In the genomic region with DNA sequence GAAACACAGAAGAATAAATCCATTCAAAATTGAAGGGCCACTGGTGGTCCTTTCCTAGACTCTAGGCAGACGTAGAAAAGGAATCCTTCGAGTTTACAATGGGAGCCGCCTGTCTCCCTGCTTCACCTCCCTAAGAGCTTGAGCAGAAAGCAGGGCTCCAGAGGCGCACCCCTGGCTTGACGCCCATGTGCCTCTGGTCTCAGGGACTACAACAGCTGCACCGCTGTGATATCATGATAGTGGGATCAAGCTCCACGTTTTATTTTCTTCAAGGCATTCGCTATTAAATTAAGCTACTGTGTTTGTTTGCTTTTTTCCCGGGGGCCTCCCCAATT, we compare ENCODE assay signal across 8 cellular contexts. TPM values are rescaled to one million over a fixed set of nuclear protein-coding genes. Genes with fewer than 3 reads are reported as not detected.
A peak's percentile ranks its signal among the peaks of the same experiment; 100 is the strongest.
DNase-seq lines count a peak whose midpoint lies in the region; ATAC-seq and TF ChIP-seq lines count a peak whose summit lies in the region.

No MANE protein-coding gene starts in this region.

- H3K36me3 ChIP-seq in skeletal muscle tissue (ENCODE audit: control insufficient read depth in 3 of 3, insufficient read depth in 3 of 3, low read length in 3 of 3) = peaks cover 41 to 44% (median 43%) of the 10 kb centered on the region in 3 donors

- H3K27me3 Mint-ChIP-seq in H9 (ENCODE audit: low read depth) (no peaks in the 10 kb centered on the region; the same call in 1 of the 2 replicates), T-helper 17 cell (no peaks in the 10 kb centered on the region)

- no peak overlapping the region for H2AFZ ChIP-seq in H9 (ENCODE audit: low read length)

- H3K14ac ChIP-seq in H9 (ENCODE audit: insufficient read depth, low read length) = no peak overlapping the region

- TF ChIP-seq CTCF in H9 (conservative IDR thresholded peaks at IDR 0.05) (no peak), foreskin keratinocyte (conservative IDR thresholded peaks at IDR 0.05) (no peak), GM20000 (IDR thresholded peaks at IDR 0.05; ENCODE audit: extremely low read depth, missing control alignments) (no peak)

- no peak overlapping the region for H2BK15ac ChIP-seq in H9 (ENCODE audit: low read depth, low read length)

- peak overlapping the region; percentile 76 for H3K4me2 ChIP-seq in H9 (ENCODE audit: insufficient read depth, insufficient read length, low read length)

- H3K23me2 ChIP-seq in H9 (ENCODE audit: insufficient read length, low read depth, low read length, poor library complexity, severe bottlenecking) = peaks cover 8% of the 10 kb centered on the region

- no peaks in the 10 kb centered on the region for H3K27me3 ChIP-seq in H9 (ENCODE audit: insufficient read depth, low read length)
- H3K27me3 ChIP-seq in foreskin keratinocyte = no peaks in the 10 kb centered on the region
- H3K27me3 ChIP-seq in skeletal muscle tissue (ENCODE audit: control insufficient read depth in 3 of 3, insufficient read depth in 3 of 3, low read length in 3 of 3) = no peaks in the 10 kb centered on the region

- no peak overlapping the region for H2AK5ac ChIP-seq in H9 (ENCODE audit: insufficient read length, low read length)

- no peak overlapping the region for H2BK12ac ChIP-seq in H9 (ENCODE audit: insufficient read length, low read depth, low read length)

- H3K9ac ChIP-seq in H9 (ENCODE audit: extremely low read depth, insufficient read length, low read length) (peak overlapping the region; percentile 92), skeletal muscle tissue (ENCODE audit: low read depth in 1 of 3, low read length in 3 of 3) (peak overlapping the region; percentile 82 to 94 (median 93))

- H3K36me3 Mint-ChIP-seq in H9 (ENCODE audit: insufficient read depth in 1 of 3, low read depth in 3 of 3) (peaks cover 41 to 60% (median 44%) of the 10 kb centered on the region in 3 experiments), T-helper 17 cell (ENCODE audit: low read depth) (peaks cover 5% of the 10 kb centered on the region)

- H3K4ac ChIP-seq in H9 (ENCODE audit: low read depth, low read length) = no peak overlapping the region

- H4K91ac ChIP-seq in H9 (ENCODE audit: insufficient read length, low read depth, low read length) = no peak overlapping the region

- H3K27ac Mint-ChIP-seq in H9 (peak overlapping the region in 2 of 3 experiments; percentile 77 to 83; a peak in 5 of 7 replicates), T-helper 17 cell (peak overlapping the region; percentile 95)

- no peak overlapping the region for H4K5ac ChIP-seq in H9 (ENCODE audit: insufficient read length, low read depth, low read length)

- no peak overlapping the region for H3T11ph ChIP-seq in H9 (ENCODE audit: low read length)

- no peak overlapping the region for H2BK120ac ChIP-seq in H9 (ENCODE audit: low read depth, low read length, poor library complexity, severe bottlenecking)

- H3K18ac ChIP-seq in H9 (ENCODE audit: insufficient read length, low read depth, low read length) = no peak overlapping the region

- H3K27ac ChIP-seq in H9 (ENCODE audit: insufficient read length, low read depth, low read length) (no peak overlapping the region), foreskin keratinocyte (peak overlapping the region; percentile 61), skeletal muscle tissue (ENCODE audit: low read depth, low read length) (peak overlapping the region; percentile 80)

- H3K79me1 ChIP-seq in H9 (ENCODE audit: insufficient read depth, low read depth, low read length, poor library complexity, severe bottlenecking) = peaks cover 9% of the 10 kb centered on the region

- no peak overlapping the region for H2BK5ac ChIP-seq in H9 (ENCODE audit: insufficient read length, low read length)

- H2BK20ac ChIP-seq in H9 (ENCODE audit: low read depth, low read length, poor library complexity, severe bottlenecking) = no peak overlapping the region

- H3K9me3 ChIP-seq in H9 (ENCODE audit: control insufficient read depth, low read depth, low read length) (no peaks in the 10 kb centered on the region), T-helper 17 cell (ENCODE audit: control insufficient read depth, low read length, poor library complexity, severe bottlenecking) (no peaks in the 10 kb centered on the region), skeletal muscle tissue (ENCODE audit: control insufficient read depth in 3 of 3, low read length in 3 of 3) (no peaks in the 10 kb centered on the region)

- H3K9me3 Mint-ChIP-seq in H9 = no peaks in the 10 kb centered on the region

- peaks cover 9% of the 10 kb centered on the region; the same call in 1 of the 2 replicates for H3K79me2 ChIP-seq in H9 (ENCODE audit: insufficient read depth, low read length)

- no peak overlapping the region for H4K8ac ChIP-seq in H9 (replicated peaks; ENCODE audit: insufficient read length, low read depth, low read length)

- H3K4me1 ChIP-seq in H9 (ENCODE audit: insufficient read depth, low read length) = no peaks in the 10 kb centered on the region; the same call in 1 of the 2 replicates
- no peaks in the 10 kb centered on the region for H3K4me1 ChIP-seq in foreskin keratinocyte
- H3K4me1 ChIP-seq in skeletal muscle tissue (ENCODE audit: control insufficient read depth in 3 of 3, insufficient read depth in 3 of 3, low read length in 3 of 3) = peaks cover 17 to 23% (median 22%) of the 10 kb centered on the region in 3 donors

- H3K56ac ChIP-seq in H9 (ENCODE audit: insufficient read length, low read depth, low read length) = no peak overlapping the region

- peaks cover 10 to 11% of the 10 kb centered on the region in 2 experiments for H3K4me1 Mint-ChIP-seq in H9
- peaks cover 32% of the 10 kb centered on the region for H3K4me1 Mint-ChIP-seq in T-helper 17 cell

- peak overlapping the region; percentile 74 to 92 (median 86) for H3K4me3 ChIP-seq in skeletal muscle tissue (ENCODE audit: low read length in 3 of 3)

- H3K4me3 Mint-ChIP-seq in H9 (peak overlapping the region; percentile 89 to 90), T-helper 17 cell (peak overlapping the region; percentile 97)

- no peak for ATAC-seq in T-helper 17 cell
- ATAC-seq in foreskin keratinocyte = no peak
- no peak for ATAC-seq in HG02759 (IDR thresholded peaks at IDR 0.05; ENCODE audit: unreplicated experiment)

- no peaks in the 10 kb centered on the region for H4K20me1 ChIP-seq in H9 (ENCODE audit: control insufficient read depth, insufficient read depth, insufficient read length)

- WGBS in H9 (ENCODE audit: extremely low coverage, insufficient read length, low lambda C conversion rate) = no CpG with 5 or more reads among the region's 9 CpGs

- H3K23ac ChIP-seq in H9 (ENCODE audit: insufficient read length, low read depth, low read length) = no peak overlapping the region

- DNase-seq in H9 (no peak), T-helper 17 cell (no peak), foreskin keratinocyte (no peak), activated gamma-delta T cell treated with Interleukin-2 at 50 U/mL for 16 hours (no peak), HK-2 (ENCODE audit: unreplicated experiment) (no peak), GM20000 (ENCODE audit: low spot score) (no peak)

RNA-seq across cellular contexts. Expression of gene C1orf122, which starts 0.4 kb away (rescaled TPM):
- total RNA-seq in H9 (2021) (59.3 and 61.5 TPM in 2 replicates), T-helper 17 cell (10 to 100 TPM; 13.0 to 13.2 TPM), foreskin keratinocyte (42.5 and 49.3 TPM in 2 replicates), skeletal muscle tissue (9.4 TPM)
- polyA plus RNA-seq in foreskin keratinocyte = 86.8 and 92.8 TPM in 2 replicates

RNA-seq across cellular contexts. Expression of gene YRDC, which starts 0.8 kb away (rescaled TPM):
- total RNA-seq in H9 (2021) (28.0 and 28.6 TPM in 2 replicates), T-helper 17 cell (10 to 100 TPM; 26.7 to 31.9 TPM), foreskin keratinocyte (22.6 and 24.4 TPM in 2 replicates), skeletal muscle tissue (7.3 TPM)
- 21.8 and 25.1 TPM in 2 replicates for polyA plus RNA-seq in foreskin keratinocyte

RNA-seq across cellular contexts. Expression of gene MANEAL, which starts 13.5 kb away (rescaled TPM):
- total RNA-seq in H9 (2021) = 22.7 and 24.2 TPM in 2 replicates
- under 1 TPM; 0.73 to 0.92 TPM for total RNA-seq in T-helper 17 cell
- 0.39 and 0.41 TPM in 2 replicates for total RNA-seq in foreskin keratinocyte
- polyA plus RNA-seq in foreskin keratinocyte = 0.29 and 0.30 TPM in 2 replicates
- 2.1 TPM for total RNA-seq in skeletal muscle tissue

RNA-seq across cellular contexts. Expression of gene EPHA10, which starts 42.3 kb away (rescaled TPM):
- total RNA-seq in H9 (2021) (0.42 and 0.96 TPM in 2 replicates), T-helper 17 cell (under 1 TPM; 0.34 to 0.75 TPM), foreskin keratinocyte (not detected in 2 replicates), skeletal muscle tissue (not detected)
- not detected in 2 replicates for polyA plus RNA-seq in foreskin keratinocyte

RNA-seq across cellular contexts. Expression of gene MTF1, which starts 52.2 kb away (rescaled TPM):
- total RNA-seq in H9 (2021) (17.0 and 17.5 TPM in 2 replicates), T-helper 17 cell (10 to 100 TPM; 25.5 to 26.6 TPM), foreskin keratinocyte (7.9 and 8.6 TPM in 2 replicates), skeletal muscle tissue (2.1 TPM)
- 1.9 and 2.2 TPM in 2 replicates for polyA plus RNA-seq in foreskin keratinocyte
